ENCODE assay signal across 11 cellular contexts in the genomic region with DNA sequence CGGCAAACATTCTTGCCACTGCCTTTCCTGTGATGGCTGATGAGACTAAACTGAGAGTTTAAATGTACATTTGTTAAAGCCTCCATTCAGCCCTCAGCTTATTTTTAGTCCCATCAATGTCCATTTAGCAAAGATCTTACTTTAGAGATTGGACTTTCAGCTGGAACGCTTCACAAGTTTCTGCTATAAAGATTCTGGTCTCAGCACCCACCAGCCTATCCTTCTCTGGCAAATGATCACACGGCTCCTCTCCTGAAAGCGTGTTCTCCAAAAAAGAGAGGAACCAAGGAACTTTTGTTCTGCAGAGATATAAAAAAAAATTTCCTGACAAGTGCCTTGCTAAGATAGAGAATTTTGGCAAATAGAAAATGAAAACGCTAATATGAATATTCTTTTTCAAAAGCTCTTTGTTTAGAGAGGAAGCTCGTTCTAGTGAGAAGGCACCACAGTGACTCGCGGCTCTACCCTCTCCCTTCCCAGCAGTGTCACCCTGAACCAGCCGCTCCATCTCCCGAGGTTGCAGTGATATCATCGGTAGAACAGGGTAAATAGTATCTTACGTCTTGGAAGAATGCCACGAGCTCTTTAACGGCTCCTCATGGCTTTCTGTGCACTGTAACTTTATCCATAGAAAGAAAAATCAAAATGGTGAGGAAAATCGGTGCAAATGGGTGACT.
DNase-seq lines count a peak whose midpoint lies in the region; TF ChIP-seq lines count a peak whose summit lies in the region.
"Had no signal": no experiment of that assay in that cellular context is flagged by ENCODE, and none has a peak within 500 bp of the region (broad histone marks: within the 10 kb centered on the region; RNA-seq: fewer than 3 reads in every experiment).

No MANE protein-coding gene starts in this region.

- no peak for TF ChIP-seq CTCF in choroid plexus epithelial cell (conservative IDR thresholded peaks at IDR 0.05; ENCODE audit: low read depth, low read length)

- peak; percentile 47 for DNase-seq in NCI-H2171 (lab: John Stamatoyannopoulos, UW)
- peak; percentile 23 for DNase-seq in choroid plexus epithelial cell (ENCODE audit: low read depth)
- peak; percentile 23 for DNase-seq in iris pigment epithelial cell (ENCODE audit: low read depth)
- DNase-seq in substantia nigra (lab: John Stamatoyannopoulos, UW) = peak in 42 of 49 donors; percentile 11 to 83 (median 54)
- no peak for DNase-seq in T-helper 2 cell
- no peak for DNase-seq in NCI-H748 treated with DMSO at 0.1 percent for 48 hours (lab: John Stamatoyannopoulos, UW)
- no peak for DNase-seq in stimulated activated CD4-positive, alpha-beta T cell treated with anti-CD3 and anti-CD28 coated beads, Interleukin-2, amount 100 ng/mL, for 24 hours
- DNase-seq: activated T-cell treated with anti-CD3 and anti-CD28 coated beads, Interleukin-2, amount 50 U/mL, for 48 hours; dermis blood vessel endothelial cell; stimulated activated CD4-positive, alpha-beta T cell treated with anti-CD3 and anti-CD28 coated beads, Interleukin-2, amount 100 ng/mL, for 48 hours had no signal

- no peak overlapping the region for H3K4me3 ChIP-seq in choroid plexus epithelial cell (ENCODE audit: low read depth, low read length)
- H3K4me3 ChIP-seq: vagina had no signal

- peak overlapping the region; percentile 95 for H3K27ac ChIP-seq in substantia nigra (ENCODE audit: low read depth, low read length, poor library complexity, severe bottlenecking)
- H3K27ac ChIP-seq: vagina had no signal

Comparison
In these comparisons a context has a peak if more than half of its experiments do, and no peak if none do; other contexts are left out.
1. DNase-seq: peak in NCI-H2171 (single experiment), choroid plexus epithelial cell (single experiment), iris pigment epithelial cell (single experiment) and substantia nigra (42 of 49); none in T-helper 2 cell (0 of 5), NCI-H748 treated with DMSO at 0.1 percent for 48 hours (single experiment) and stimulated activated CD4-positive, alpha-beta T cell treated with anti-CD3 and anti-CD28 coated beads, Interleukin-2, amount 100 ng/mL, for 24 hours (0 of 2).